In the genomic region with DNA sequence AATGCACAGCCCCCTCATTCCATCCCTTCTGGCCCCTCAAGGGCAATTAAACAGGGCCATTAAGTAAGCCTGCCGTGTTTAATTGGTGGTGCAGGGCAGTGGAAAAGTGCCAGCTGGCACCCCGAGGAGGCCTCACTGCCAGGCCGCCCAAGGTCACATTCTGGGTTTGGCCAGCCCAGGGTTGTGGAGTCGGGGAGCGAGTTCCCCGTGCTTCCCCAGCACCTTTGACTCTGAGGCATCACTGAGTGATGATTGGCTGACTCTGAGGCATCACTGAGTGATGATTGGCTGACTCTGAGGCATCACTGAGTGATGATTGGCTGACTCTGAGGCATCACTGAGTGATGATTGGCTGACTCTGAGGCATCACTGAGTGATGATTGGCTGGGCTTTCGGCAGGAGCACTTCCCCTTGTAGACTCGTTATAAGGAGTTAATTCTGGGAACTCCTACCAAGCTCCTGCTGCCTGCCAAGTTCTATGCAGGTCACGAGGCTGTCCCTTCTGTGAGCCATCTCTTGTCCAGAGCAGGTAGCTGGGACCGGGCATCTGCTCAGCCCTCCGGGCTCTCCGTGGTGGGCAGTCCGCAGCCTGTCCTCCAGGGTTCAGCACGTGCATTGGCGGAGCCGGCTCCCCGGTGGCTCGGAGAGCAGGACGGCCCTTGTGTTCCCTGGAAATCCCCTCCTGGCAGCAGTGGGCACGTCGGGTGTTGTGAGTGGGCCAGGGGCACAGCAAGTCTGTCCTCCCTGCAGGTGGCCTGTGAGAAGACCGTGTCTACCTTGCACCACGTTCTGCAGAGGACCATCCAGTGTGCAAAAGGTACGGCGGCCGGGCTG, we compare ENCODE assay signal across 2 cellular contexts.
A peak's percentile ranks its signal among the peaks of the same experiment; 100 is the strongest.
TF ChIP-seq lines count a peak whose summit lies in the region.

No MANE protein-coding gene starts in this region.

TF ChIP-seq in A549, 52 proteins besides CTCF, POLR2A, EP300 and RAD21:
- TF ChIP-seq MYC (IDR thresholded peaks at IDR 0.05; ENCODE audit: borderline replicate concordance, low read length) (no peak), MAFK (IDR thresholded peaks at IDR 0.05; ENCODE audit: partially characterized antibody) (no peak), HEYL (CRISPR knock-in tag; IDR thresholded peaks at IDR 0.05) (no peak), POLR2AphosphoS2 (conservative IDR thresholded peaks at IDR 0.05; ENCODE audit: low read length) (no peak), RFX5 (IDR thresholded peaks at IDR 0.05) (0 out of 2 replicates have a peak, but pooled peaks have one; percentile 57)
- TF ChIP-seq, protein P1, sequence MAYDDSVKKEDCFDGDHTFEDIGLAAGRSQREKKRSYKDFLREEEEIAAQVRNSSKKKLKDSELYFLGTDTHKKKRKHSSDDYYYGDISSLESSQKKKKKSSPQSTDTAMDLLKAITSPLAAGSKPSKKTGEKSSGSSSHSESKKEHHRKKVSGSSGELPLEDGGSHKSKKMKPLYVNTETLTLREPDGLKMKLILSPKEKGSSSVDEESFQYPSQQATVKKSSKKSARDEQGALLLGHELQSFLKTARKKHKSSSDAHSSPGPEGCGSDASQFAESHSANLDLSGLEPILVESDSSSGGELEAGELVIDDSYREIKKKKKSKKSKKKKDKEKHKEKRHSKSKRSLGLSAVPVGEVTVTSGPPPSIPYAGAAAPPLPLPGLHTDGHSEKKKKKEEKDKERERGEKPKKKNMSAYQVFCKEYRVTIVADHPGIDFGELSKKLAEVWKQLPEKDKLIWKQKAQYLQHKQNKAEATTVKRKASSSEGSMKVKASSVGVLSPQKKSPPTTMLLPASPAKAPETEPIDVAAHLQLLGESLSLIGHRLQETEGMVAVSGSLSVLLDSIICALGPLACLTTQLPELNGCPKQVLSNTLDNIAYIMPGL (CRISPR knock-in tag; IDR thresholded peaks at IDR 0.05; ENCODE audit: borderline replicate concordance), result no peak

TF ChIP-seq in H1, 55 proteins besides CTCF, POLR2A, EP300 and RAD21:
- peak; percentile 69 for TF ChIP-seq CHD2 (IDR thresholded peaks at IDR 0.05; ENCODE audit: low read length)
- TF ChIP-seq, protein P2, sequence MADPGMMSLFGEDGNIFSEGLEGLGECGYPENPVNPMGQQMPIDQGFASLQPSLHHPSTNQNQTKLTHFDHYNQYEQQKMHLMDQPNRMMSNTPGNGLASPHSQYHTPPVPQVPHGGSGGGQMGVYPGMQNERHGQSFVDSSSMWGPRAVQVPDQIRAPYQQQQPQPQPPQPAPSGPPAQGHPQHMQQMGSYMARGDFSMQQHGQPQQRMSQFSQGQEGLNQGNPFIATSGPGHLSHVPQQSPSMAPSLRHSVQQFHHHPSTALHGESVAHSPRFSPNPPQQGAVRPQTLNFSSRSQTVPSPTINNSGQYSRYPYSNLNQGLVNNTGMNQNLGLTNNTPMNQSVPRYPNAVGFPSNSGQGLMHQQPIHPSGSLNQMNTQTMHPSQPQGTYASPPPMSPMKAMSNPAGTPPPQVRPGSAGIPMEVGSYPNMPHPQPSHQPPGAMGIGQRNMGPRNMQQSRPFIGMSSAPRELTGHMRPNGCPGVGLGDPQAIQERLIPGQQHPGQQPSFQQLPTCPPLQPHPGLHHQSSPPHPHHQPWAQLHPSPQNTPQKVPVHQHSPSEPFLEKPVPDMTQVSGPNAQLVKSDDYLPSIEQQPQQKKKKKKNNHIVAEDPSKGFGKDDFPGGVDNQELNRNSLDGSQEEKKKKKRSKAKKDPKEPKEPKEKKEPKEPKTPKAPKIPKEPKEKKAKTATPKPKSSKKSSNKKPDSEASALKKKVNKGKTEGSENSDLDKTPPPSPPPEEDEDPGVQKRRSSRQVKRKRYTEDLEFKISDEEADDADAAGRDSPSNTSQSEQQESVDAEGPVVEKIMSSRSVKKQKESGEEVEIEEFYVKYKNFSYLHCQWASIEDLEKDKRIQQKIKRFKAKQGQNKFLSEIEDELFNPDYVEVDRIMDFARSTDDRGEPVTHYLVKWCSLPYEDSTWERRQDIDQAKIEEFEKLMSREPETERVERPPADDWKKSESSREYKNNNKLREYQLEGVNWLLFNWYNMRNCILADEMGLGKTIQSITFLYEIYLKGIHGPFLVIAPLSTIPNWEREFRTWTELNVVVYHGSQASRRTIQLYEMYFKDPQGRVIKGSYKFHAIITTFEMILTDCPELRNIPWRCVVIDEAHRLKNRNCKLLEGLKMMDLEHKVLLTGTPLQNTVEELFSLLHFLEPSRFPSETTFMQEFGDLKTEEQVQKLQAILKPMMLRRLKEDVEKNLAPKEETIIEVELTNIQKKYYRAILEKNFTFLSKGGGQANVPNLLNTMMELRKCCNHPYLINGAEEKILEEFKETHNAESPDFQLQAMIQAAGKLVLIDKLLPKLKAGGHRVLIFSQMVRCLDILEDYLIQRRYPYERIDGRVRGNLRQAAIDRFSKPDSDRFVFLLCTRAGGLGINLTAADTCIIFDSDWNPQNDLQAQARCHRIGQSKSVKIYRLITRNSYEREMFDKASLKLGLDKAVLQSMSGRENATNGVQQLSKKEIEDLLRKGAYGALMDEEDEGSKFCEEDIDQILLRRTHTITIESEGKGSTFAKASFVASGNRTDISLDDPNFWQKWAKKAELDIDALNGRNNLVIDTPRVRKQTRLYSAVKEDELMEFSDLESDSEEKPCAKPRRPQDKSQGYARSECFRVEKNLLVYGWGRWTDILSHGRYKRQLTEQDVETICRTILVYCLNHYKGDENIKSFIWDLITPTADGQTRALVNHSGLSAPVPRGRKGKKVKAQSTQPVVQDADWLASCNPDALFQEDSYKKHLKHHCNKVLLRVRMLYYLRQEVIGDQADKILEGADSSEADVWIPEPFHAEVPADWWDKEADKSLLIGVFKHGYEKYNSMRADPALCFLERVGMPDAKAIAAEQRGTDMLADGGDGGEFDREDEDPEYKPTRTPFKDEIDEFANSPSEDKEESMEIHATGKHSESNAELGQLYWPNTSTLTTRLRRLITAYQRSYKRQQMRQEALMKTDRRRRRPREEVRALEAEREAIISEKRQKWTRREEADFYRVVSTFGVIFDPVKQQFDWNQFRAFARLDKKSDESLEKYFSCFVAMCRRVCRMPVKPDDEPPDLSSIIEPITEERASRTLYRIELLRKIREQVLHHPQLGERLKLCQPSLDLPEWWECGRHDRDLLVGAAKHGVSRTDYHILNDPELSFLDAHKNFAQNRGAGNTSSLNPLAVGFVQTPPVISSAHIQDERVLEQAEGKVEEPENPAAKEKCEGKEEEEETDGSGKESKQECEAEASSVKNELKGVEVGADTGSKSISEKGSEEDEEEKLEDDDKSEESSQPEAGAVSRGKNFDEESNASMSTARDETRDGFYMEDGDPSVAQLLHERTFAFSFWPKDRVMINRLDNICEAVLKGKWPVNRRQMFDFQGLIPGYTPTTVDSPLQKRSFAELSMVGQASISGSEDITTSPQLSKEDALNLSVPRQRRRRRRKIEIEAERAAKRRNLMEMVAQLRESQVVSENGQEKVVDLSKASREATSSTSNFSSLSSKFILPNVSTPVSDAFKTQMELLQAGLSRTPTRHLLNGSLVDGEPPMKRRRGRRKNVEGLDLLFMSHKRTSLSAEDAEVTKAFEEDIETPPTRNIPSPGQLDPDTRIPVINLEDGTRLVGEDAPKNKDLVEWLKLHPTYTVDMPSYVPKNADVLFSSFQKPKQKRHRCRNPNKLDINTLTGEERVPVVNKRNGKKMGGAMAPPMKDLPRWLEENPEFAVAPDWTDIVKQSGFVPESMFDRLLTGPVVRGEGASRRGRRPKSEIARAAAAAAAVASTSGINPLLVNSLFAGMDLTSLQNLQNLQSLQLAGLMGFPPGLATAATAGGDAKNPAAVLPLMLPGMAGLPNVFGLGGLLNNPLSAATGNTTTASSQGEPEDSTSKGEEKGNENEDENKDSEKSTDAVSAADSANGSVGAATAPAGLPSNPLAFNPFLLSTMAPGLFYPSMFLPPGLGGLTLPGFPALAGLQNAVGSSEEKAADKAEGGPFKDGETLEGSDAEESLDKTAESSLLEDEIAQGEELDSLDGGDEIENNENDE (IDR thresholded peaks at IDR 0.05; ENCODE audit: insufficient replicate concordance, low read length), result no peak
- TF ChIP-seq SP1 (IDR thresholded peaks at IDR 0.05; ENCODE audit: low read depth, low read length), result peak; percentile 84
